31 cellular contexts compared by ENCODE assay signal in genomic region chr15:71718116-71718910, GRCh38.
"Had no signal": no experiment of that assay in that cellular context is flagged by ENCODE, and none has a peak within 500 bp of the region (broad histone marks: within the 10 kb centered on the region; RNA-seq: fewer than 3 reads in every experiment).

No MANE protein-coding gene starts in this region.

- FAIRE-seq: keratinocyte had no signal

- H3K9me3 Mint-ChIP-seq: natural killer cell; nephron progenitor cell; neural progenitor cell; stimulated activated naive B cell treated with anti-CD40 and anti-IgM and Interleukin-4, amounts not matched to agents 10 μg/mL and 1 μg/mL and 100 μg/mL, for 72 hours had no signal

- H3K4me1 Mint-ChIP-seq: naive B cell; natural killer cell; stimulated activated naive B cell treated with anti-CD40 and anti-IgM and Interleukin-4, amounts not matched to agents 10 μg/mL and 1 μg/mL and 100 μg/mL, for 72 hours had no signal

- H3K36me3 ChIP-seq: lower lobe of right lung, neural progenitor cell, neutrophil, right lobe of liver, stomach, tibial artery, uterus had no signal

- H3K36me3 Mint-ChIP-seq: naive B cell; natural killer cell; neural progenitor cell; stimulated activated naive B cell treated with anti-CD40 and anti-IgM and Interleukin-4, amounts not matched to agents 10 μg/mL and 1 μg/mL and 100 μg/mL, for 72 hours; type B pancreatic cell had no signal

- H3K4me1 ChIP-seq: parathyroid adenoma, psoas muscle, right lobe of liver, stomach, testis had no signal

- H3K27ac ChIP-seq: lower lobe of right lung, neural progenitor cell, neutrophil, parathyroid adenoma, psoas muscle, right lobe of liver, stomach, testis, tibial artery had no signal

- H3K27me3 ChIP-seq: neural progenitor cell, right lobe of liver, stomach, testis, tibial artery, uterus had no signal

- H3K27ac Mint-ChIP-seq: natural killer cell; nephron progenitor cell; neural progenitor cell; stimulated activated naive B cell treated with anti-CD40 and anti-IgM and Interleukin-4, amounts not matched to agents 10 μg/mL and 1 μg/mL and 100 μg/mL, for 72 hours; type B pancreatic cell had no signal

- H3K4me3 ChIP-seq: lower lobe of right lung, mucosa of descending colon, neural progenitor cell, psoas muscle, right lobe of liver, skin epidermis, stomach, testis, tibial artery, uterus had no signal

- H3K9me3 ChIP-seq: lower lobe of right lung, mucosa of descending colon, neutrophil, psoas muscle, right lobe of liver, stomach, testis, tibial artery, uterus had no signal

- H3K4me3 Mint-ChIP-seq: naive B cell; natural killer cell; nephron progenitor cell; neural progenitor cell; stimulated activated naive B cell treated with anti-CD40 and anti-IgM and Interleukin-4, amounts not matched to agents 10 μg/mL and 1 μg/mL and 100 μg/mL, for 72 hours; type B pancreatic cell had no signal

- H3K9ac ChIP-seq: neural progenitor cell, parathyroid adenoma had no signal

- H3K27me3 Mint-ChIP-seq: type B pancreatic cell had no signal

- DNase-seq: head of caudate nucleus; hippocampal formation; kidney glomerular epithelial cell; left cardiac atrium; lower lobe of right lung; mammary epithelial cell; mesendoderm; midbrain; mucosa of descending colon; naive B cell; natural killer cell; nephron progenitor cell; occipital lobe; psoas muscle; right lobe of liver; stimulated activated CD4-positive, alpha-beta T cell treated with anti-CD3 and anti-CD28 coated beads, Interleukin-12 subunit alpha, Interleukin-12 subunit beta, amount 100 ng/mL, for 4 hours; stimulated activated CD4-positive, alpha-beta T cell treated with anti-CD3 and anti-CD28 coated beads, Interleukin-15, amount 100 ng/mL, for 24 hours; stimulated activated CD4-positive, alpha-beta T cell treated with anti-CD3 and anti-CD28 coated beads, Interleukin-2, amount 100 ng/mL, for 24 hours; stimulated activated CD4-positive, alpha-beta T cell treated with anti-CD3 and anti-CD28 coated beads, Interleukin-4, amount 100 ng/mL, for 1 hour; stimulated activated naive B cell treated with anti-CD40 and anti-IgM and Interleukin-4, amounts not matched to agents 10 μg/mL and 1 μg/mL and 100 μg/mL, for 72 hours; stimulated activated naive CD8-positive, alpha-beta T cell treated with anti-CD3 and anti-CD28 coated beads, Interleukin-15, Interleukin-2, amounts not matched to agents 100 U/mL and 50 U/mL, for 24 hours; stomach; testis; tibial artery; uterus had no signal
